In the genomic region with DNA sequence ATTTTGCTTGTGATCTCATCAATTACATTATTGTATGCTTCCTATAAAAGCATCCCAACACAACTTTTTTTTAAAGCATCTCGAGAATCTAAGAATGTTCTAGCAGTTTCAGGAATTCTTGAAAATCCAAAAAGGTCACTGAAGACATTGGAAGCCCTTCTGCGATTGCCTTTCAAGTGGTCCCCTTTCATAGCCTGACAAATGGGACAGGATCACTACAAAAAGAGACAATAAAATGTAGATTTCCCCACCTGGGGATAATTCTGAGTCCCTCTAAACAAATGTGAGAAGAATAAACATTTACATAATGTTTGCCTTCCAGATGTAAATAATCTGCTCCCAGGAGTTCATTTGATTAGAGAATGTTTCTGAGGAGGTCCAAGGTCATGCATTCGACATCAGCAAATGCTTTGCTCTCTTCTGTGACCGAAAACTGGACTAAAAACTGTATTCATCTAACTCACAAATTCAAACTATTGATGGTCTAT, we compare ENCODE assay signal across 32 cellular contexts.
"Had no signal": no experiment of that assay in that cellular context is flagged by ENCODE, and none has a peak within 500 bp of the region (broad histone marks: within the 10 kb centered on the region; RNA-seq: fewer than 3 reads in every experiment).

No MANE protein-coding gene starts in this region.

- DNase-seq: activated CD4-positive, alpha-beta memory T cell treated with anti-CD3 and anti-CD28 coated beads, Interleukin-2, amount 10 ng/mL, durations not matched to agents 7 days and 5 days; activated CD4-positive, alpha-beta T cell treated with anti-CD3 and anti-CD28 coated beads for 36 hours; activated CD4-positive, alpha-beta T cell treated with anti-CD3 and anti-CD28 coated beads, Interleukin-2, amount 10 ng/mL, durations not matched to agents 24 days and 14 days; activated CD4-positive, alpha-beta T cell treated with anti-CD3 and anti-CD28 coated beads, Interleukin-2, amount 50 U/mL, for 4 hours; activated CD4-positive, CD25-positive, alpha-beta regulatory T cell; activated CD4-positive, CD25-positive, alpha-beta regulatory T cell treated with anti-CD3 and anti-CD28 coated beads, Interleukin-2, amount 50 U/mL, for 72 hours; activated CD8-positive, alpha-beta memory T cell treated with anti-CD3 and anti-CD28 coated beads, Interleukin-2, amount 50 U/mL, for 48 hours; activated gamma-delta T cell; activated naive CD4-positive, alpha-beta T cell; activated naive CD4-positive, alpha-beta T cell treated with anti-CD3 and anti-CD28 coated beads, Interleukin-2, amount 10 ng/mL, durations not matched to agents 7 days and 5 days; activated naive CD8-positive, alpha-beta T cell treated with anti-CD3 and anti-CD28 coated beads, Interleukin-2, amount 10 ng/mL, durations not matched to agents 7 days and 5 days; activated T-cell treated with anti-CD3 and anti-CD28 coated beads for 4 hours; activated T-cell treated with anti-CD3 and anti-CD28 coated beads, Interleukin-2, amount 50 U/mL, for 24 hours; activated T-cell treated with anti-CD3 and anti-CD28 coated beads, Interleukin-2, amount 50 U/mL, for 72 hours; central memory CD4-positive, alpha-beta T cell; cerebellar nuclear complex; colonic mucosa; effector CD8-positive, alpha-beta T cell; esophagus squamous epithelium; foreskin melanocyte; T-helper 1 cell; T-helper 17 cell; T1000; WERI-Rb-1 had no signal

- H3K9me3 ChIP-seq: ascending aorta, breast epithelium, colonic mucosa, esophagus squamous epithelium, gastroesophageal sphincter had no signal

- H3K9me3 Mint-ChIP-seq: activated CD4-positive, alpha-beta memory T cell treated with anti-CD3 and anti-CD28 coated beads, Interleukin-2, amount 10 ng/mL, durations not matched to agents 7 days and 5 days; activated CD4-positive, alpha-beta T cell treated with anti-CD3 and anti-CD28 coated beads, Interleukin-2, amount 10 ng/mL, durations not matched to agents 24 days and 14 days; activated naive CD4-positive, alpha-beta T cell treated with anti-CD3 and anti-CD28 coated beads, Interleukin-2, amount 10 ng/mL, durations not matched to agents 7 days and 5 days; activated naive CD4-positive, alpha-beta T cell treated with anti-CD3 and anti-CD28 coated beads, Interleukin-2, amount 50 U/mL, for 72 hours; activated T-cell treated with anti-CD3 and anti-CD28 coated beads, Interleukin-2, amount 50 U/mL, for 24 hours; T-helper 2 cell treated with Interferon-gamma antibody and Interleukin-4, amounts not matched to agents 5 μg/mL and 100 μg/mL, for 36 hours had no signal

- H3K4me3 ChIP-seq: ascending aorta, breast epithelium, cardiac muscle cell, colonic mucosa, esophagus squamous epithelium, gastroesophageal sphincter had no signal

- H3K36me3 ChIP-seq: ascending aorta, breast epithelium, cardiac muscle cell, colonic mucosa, esophagus squamous epithelium, gastroesophageal sphincter, WERI-Rb-1 had no signal

- H3K4me1 Mint-ChIP-seq: activated CD4-positive, alpha-beta memory T cell treated with anti-CD3 and anti-CD28 coated beads, Interleukin-2, amount 10 ng/mL, durations not matched to agents 7 days and 5 days; activated CD4-positive, alpha-beta T cell treated with anti-CD3 and anti-CD28 coated beads for 36 hours; activated CD4-positive, alpha-beta T cell treated with anti-CD3 and anti-CD28 coated beads, Interleukin-2, amount 10 ng/mL, durations not matched to agents 24 days and 14 days; activated naive CD4-positive, alpha-beta T cell treated with anti-CD3 and anti-CD28 coated beads, Interleukin-2, amount 10 ng/mL, durations not matched to agents 7 days and 5 days; activated naive CD8-positive, alpha-beta T cell treated with anti-CD3 and anti-CD28 coated beads, Interleukin-2, amount 10 ng/mL, durations not matched to agents 7 days and 5 days; T-helper 17 cell had no signal

- H3K4me3 Mint-ChIP-seq: activated CD4-positive, alpha-beta memory T cell treated with anti-CD3 and anti-CD28 coated beads, Interleukin-2, amount 10 ng/mL, durations not matched to agents 7 days and 5 days; activated CD4-positive, alpha-beta T cell treated with anti-CD3 and anti-CD28 coated beads for 36 hours; activated CD4-positive, alpha-beta T cell treated with anti-CD3 and anti-CD28 coated beads, Interleukin-2, amount 10 ng/mL, durations not matched to agents 24 days and 14 days; activated naive CD4-positive, alpha-beta T cell treated with anti-CD3 and anti-CD28 coated beads, Interleukin-2, amount 10 ng/mL, durations not matched to agents 7 days and 5 days; activated naive CD8-positive, alpha-beta T cell treated with anti-CD3 and anti-CD28 coated beads, Interleukin-2, amount 10 ng/mL, durations not matched to agents 7 days and 5 days; activated T-cell treated with anti-CD3 and anti-CD28 coated beads, Interleukin-2, amount 50 U/mL, for 24 hours; activated T-cell treated with anti-CD3 and anti-CD28 coated beads, Interleukin-2, amount 50 U/mL, for 72 hours; brain; T-helper 17 cell; T-helper 2 cell treated with Interferon-gamma antibody and Interleukin-4, amounts not matched to agents 5 μg/mL and 100 μg/mL, for 36 hours had no signal

- H3K27ac ChIP-seq: ascending aorta, breast epithelium, cardiac muscle cell, colonic mucosa, epithelial cell of prostate, esophagus squamous epithelium, gastroesophageal sphincter, WERI-Rb-1 had no signal

- ATAC-seq: activated CD4-positive, alpha-beta T cell treated with anti-CD3 and anti-CD28 coated beads for 36 hours; activated naive CD4-positive, alpha-beta T cell treated with anti-CD3 and anti-CD28 coated beads, Interleukin-2, amount 50 U/mL, for 72 hours; activated T-cell treated with anti-CD3 and anti-CD28 coated beads, Interleukin-2, amount 50 U/mL, for 72 hours; gastroesophageal sphincter; T-helper 17 cell had no signal

- H3K36me3 Mint-ChIP-seq: activated naive CD4-positive, alpha-beta T cell treated with anti-CD3 and anti-CD28 coated beads, Interleukin-2, amount 10 ng/mL, durations not matched to agents 7 days and 5 days; activated naive CD4-positive, alpha-beta T cell treated with anti-CD3 and anti-CD28 coated beads, Interleukin-2, amount 50 U/mL, for 72 hours; activated naive CD8-positive, alpha-beta T cell treated with anti-CD3 and anti-CD28 coated beads, Interleukin-2, amount 10 ng/mL, durations not matched to agents 7 days and 5 days; brain had no signal

- H3K4me1 ChIP-seq: ascending aorta, breast epithelium, colonic mucosa, esophagus squamous epithelium had no signal

- H3K27ac Mint-ChIP-seq: activated CD4-positive, alpha-beta memory T cell treated with anti-CD3 and anti-CD28 coated beads, Interleukin-2, amount 10 ng/mL, durations not matched to agents 7 days and 5 days; activated CD4-positive, alpha-beta T cell treated with anti-CD3 and anti-CD28 coated beads for 36 hours; activated CD4-positive, alpha-beta T cell treated with anti-CD3 and anti-CD28 coated beads, Interleukin-2, amount 10 ng/mL, durations not matched to agents 24 days and 14 days; activated naive CD4-positive, alpha-beta T cell treated with anti-CD3 and anti-CD28 coated beads, Interleukin-2, amount 10 ng/mL, durations not matched to agents 7 days and 5 days; activated naive CD4-positive, alpha-beta T cell treated with anti-CD3 and anti-CD28 coated beads, Interleukin-2, amount 50 U/mL, for 72 hours; activated naive CD8-positive, alpha-beta T cell treated with anti-CD3 and anti-CD28 coated beads, Interleukin-2, amount 10 ng/mL, durations not matched to agents 7 days and 5 days; activated T-cell treated with anti-CD3 and anti-CD28 coated beads, Interleukin-2, amount 50 U/mL, for 24 hours; activated T-cell treated with anti-CD3 and anti-CD28 coated beads, Interleukin-2, amount 50 U/mL, for 72 hours; brain; T-helper 17 cell; T-helper 2 cell treated with Interferon-gamma antibody and Interleukin-4, amounts not matched to agents 5 μg/mL and 100 μg/mL, for 36 hours had no signal

- H3K27me3 Mint-ChIP-seq: brain had no signal

- H3K27me3 ChIP-seq: ascending aorta, breast epithelium, cardiac muscle cell, colonic mucosa, esophagus squamous epithelium, gastroesophageal sphincter had no signal
